21 cellular contexts compared by ENCODE assay signal in genomic region chr7:47454961-47455871, GRCh38.
DNase-seq lines count a peak whose midpoint lies in the region; ATAC-seq, FAIRE-seq and TF ChIP-seq lines count a peak whose summit lies in the region.
"Had no signal": no experiment of that assay in that cellular context is flagged by ENCODE, and none has a peak within 500 bp of the region (broad histone marks: within the 10 kb centered on the region; RNA-seq: fewer than 3 reads in every experiment).

No MANE protein-coding gene starts in this region.

- BruUV-seq in HepG2 (replicated peaks; lab: Mats Ljungman, UMichigan), result no TSS peak

- TF ChIP-seq RAD21 in HepG2 (CRISPR knock-in tag; IDR thresholded peaks at IDR 0.05), result no peak

- FAIRE-seq in HepG2 (lab: Jason Lieb, UNC), result no peak
- FAIRE-seq: A549 had no signal

- no peak overlapping the region for H3K4me2 ChIP-seq in HepG2 (ENCODE audit: low read depth, low read length)

- TF ChIP-seq EP300 in HepG2 (IDR thresholded peaks at IDR 0.05; ENCODE audit: low read depth in 2 of 2, low read length in 2 of 2) (no peak), HepG2 (CRISPR knock-in tag; IDR thresholded peaks at IDR 0.05; ENCODE audit: borderline replicate concordance) (no peak)

- ATAC-seq in HepG2 (no peak), psoas muscle (no peak), HG02973 (IDR thresholded peaks at IDR 0.05; ENCODE audit: unreplicated experiment) (no peak)
- ATAC-seq: activated CD4-positive, alpha-beta T cell treated with anti-CD3 and anti-CD28 coated beads for 36 hours had no signal

- no peak for TF ChIP-seq POLR2A in HepG2 (IDR thresholded peaks at IDR 0.05; ENCODE audit: insufficient read depth in 1 of 2, low read depth in 2 of 2, low read length in 2 of 2)
- no peak for TF ChIP-seq POLR2A in erythroblast (IDR thresholded peaks at IDR 0.05; ENCODE audit: low read length)

- no peak overlapping the region for H3K9ac ChIP-seq in HepG2 (ENCODE audit: insufficient read depth, low read depth, low read length)

- CTCF ChIA-PET in HepG2 (lab: Yijun Ruan, JAX; ENCODE audit: low intra/inter-chr PET ratio, low total read pairs), result no interaction called here

- no peak for TF ChIP-seq CTCF in right atrium auricular region (IDR thresholded peaks at IDR 0.05)
- no peak for TF ChIP-seq CTCF in HepG2 (CRISPR knock-in tag; IDR thresholded peaks at IDR 0.05)
- no peak for TF ChIP-seq CTCF in psoas muscle (IDR thresholded peaks at IDR 0.05)

- H2AFZ ChIP-seq in HepG2 (ENCODE audit: low read length), result no peak overlapping the region

- peaks cover 89% of the 10 kb centered on the region for H3K79me2 ChIP-seq in HepG2 (ENCODE audit: insufficient read depth, low read length)

- in situ Hi-C loops in HepG2 (cut with HindIII; ENCODE audit: extremely low pct_ligation_motif_present, low pct_unique_long_range_greater_than_20kb), result no loop called here

- peaks cover 68% of the 10 kb centered on the region for H4K20me1 ChIP-seq in HepG2 (ENCODE audit: insufficient read depth, low read length)

- WGBS in HepG2 (ENCODE audit: low lambda C conversion rate), result 95% methylated on average over 6 of the region's 8 CpGs
- WGBS in psoas muscle, 3 donors, result 85 to 97% (median 93%) methylated on average over 8 of the region's 8 CpGs

- H3K27ac ChIP-seq in right atrium auricular region (peak overlapping the region; percentile 83 to 87), HepG2 (ENCODE audit: extremely low read length, insufficient read depth, low read length) (no peak overlapping the region), psoas muscle (peak overlapping the region; percentile 94)
- H3K27ac ChIP-seq: neutrophil had no signal

- H3K9me3 ChIP-seq in right atrium auricular region, result no peaks in the 10 kb centered on the region
- no peaks in the 10 kb centered on the region for H3K9me3 ChIP-seq in HepG2 (ENCODE audit: low read length)
- no peaks in the 10 kb centered on the region for H3K9me3 ChIP-seq in psoas muscle
- H3K9me3 ChIP-seq: A549, esophagus squamous epithelium, neutrophil, SK-N-SH had no signal

- intact Hi-C loops in cardiac septum (cut with DNase I) (loop anchor here (5.0 kb wide), 1 partner anchor 117 kb away; no protein-coding TSS in a partner anchor), HepG2 (cut with micrococcal nuclease; ENCODE audit: unreplicated experiment) (no loop called here), psoas muscle (cut with DNase I) (no loop called here)

- H3K36me3 ChIP-seq in right atrium auricular region, result no peaks in the 10 kb centered on the region
- peaks cover 16 to 41% of the 10 kb centered on the region in 2 experiments; a peak in 4 of 5 replicates for H3K36me3 ChIP-seq in HepG2 (replicated peaks in 1 of 2; ENCODE audit: control insufficient read depth in 1 of 2, insufficient read depth in 2 of 2, low read length in 2 of 2)
- H3K36me3 ChIP-seq in psoas muscle (ENCODE audit: insufficient read depth in 1 of 2, low read depth in 1 of 2), result no peaks in the 10 kb centered on the region
- H3K36me3 ChIP-seq: esophagus squamous epithelium, neutrophil had no signal

- DNase-seq in right atrium auricular region (ENCODE audit: low spot score), result no peak
- no peak for DNase-seq in cardiac septum (ENCODE audit: low spot score)
- no peak for DNase-seq in HepG2 (ENCODE audit: low spot score)
- no peak for DNase-seq in psoas muscle
- DNase-seq in medulla oblongata (ENCODE audit: extremely low spot score), result no peak
- DNase-seq in NK-92 (lab: John Stamatoyannopoulos, UW; ENCODE audit: unreplicated experiment), result no peak
- no peak for DNase-seq in erythroblast (lab: John Stamatoyannopoulos, UW)
- DNase-seq: activated CD4-positive, alpha-beta T cell treated with anti-CD3 and anti-CD28 coated beads for 36 hours; activated naive CD4-positive, alpha-beta T cell treated with anti-CD3 and anti-CD28 coated beads, Interleukin-2, amount 10 ng/mL, durations not matched to agents 7 days and 5 days; CD4-positive, alpha-beta memory T cell; DMS79; esophagus squamous epithelium; GOT3; head of caudate nucleus; immature natural killer cell; NCI-H187 treated with DMSO at 0.1 percent for 48 hours; SK-N-SH; stimulated activated CD4-positive, alpha-beta T cell treated with anti-CD3 and anti-CD28 coated beads, Interleukin-4, amount 100 ng/mL, for 4 hours had no signal

- POLR2A ChIA-PET in HepG2 (lab: Yijun Ruan, JAX), result interaction anchor here (1.0 to 2.1 kb wide), 2 partner anchors 15 to 20 kb away, joined by 4 to 5 read pairs; no protein-coding TSS in a partner anchor

- H3K4me3 ChIP-seq in right atrium auricular region (no peak overlapping the region), HepG2 (replicated peaks in 1 of 3; ENCODE audit: insufficient read depth in 1 of 3, low read depth in 2 of 3, low read length in 3 of 3) (no peak overlapping the region), psoas muscle (no peak overlapping the region)
- H3K4me3 ChIP-seq: A549, esophagus squamous epithelium had no signal

- H3K4me1 ChIP-seq in right atrium auricular region (peaks cover 0 to 50% of the 10 kb centered on the region in 2 donors), HepG2 (ENCODE audit: insufficient read depth, low read length) (peaks cover 40% of the 10 kb centered on the region), psoas muscle (peaks cover 44% of the 10 kb centered on the region)

- H3K27me3 ChIP-seq in right atrium auricular region, result no peaks in the 10 kb centered on the region
- no peaks in the 10 kb centered on the region for H3K27me3 ChIP-seq in HepG2 (ENCODE audit: control insufficient read depth in 1 of 2, insufficient read depth in 2 of 2, low read length in 2 of 2)
- no peaks in the 10 kb centered on the region for H3K27me3 ChIP-seq in psoas muscle (ENCODE audit: insufficient read depth in 3 of 3, low read length in 2 of 3)
- H3K27me3 ChIP-seq: neutrophil had no signal

TF ChIP-seq in HepG2, 621 proteins besides CTCF, POLR2A, EP300 and RAD21 (continues in another document):
- peak; percentile 31 for TF ChIP-seq RBM22 (optimal IDR thresholded peaks at IDR 0.05; ENCODE audit: low read length)
- TF ChIP-seq, protein P1, sequence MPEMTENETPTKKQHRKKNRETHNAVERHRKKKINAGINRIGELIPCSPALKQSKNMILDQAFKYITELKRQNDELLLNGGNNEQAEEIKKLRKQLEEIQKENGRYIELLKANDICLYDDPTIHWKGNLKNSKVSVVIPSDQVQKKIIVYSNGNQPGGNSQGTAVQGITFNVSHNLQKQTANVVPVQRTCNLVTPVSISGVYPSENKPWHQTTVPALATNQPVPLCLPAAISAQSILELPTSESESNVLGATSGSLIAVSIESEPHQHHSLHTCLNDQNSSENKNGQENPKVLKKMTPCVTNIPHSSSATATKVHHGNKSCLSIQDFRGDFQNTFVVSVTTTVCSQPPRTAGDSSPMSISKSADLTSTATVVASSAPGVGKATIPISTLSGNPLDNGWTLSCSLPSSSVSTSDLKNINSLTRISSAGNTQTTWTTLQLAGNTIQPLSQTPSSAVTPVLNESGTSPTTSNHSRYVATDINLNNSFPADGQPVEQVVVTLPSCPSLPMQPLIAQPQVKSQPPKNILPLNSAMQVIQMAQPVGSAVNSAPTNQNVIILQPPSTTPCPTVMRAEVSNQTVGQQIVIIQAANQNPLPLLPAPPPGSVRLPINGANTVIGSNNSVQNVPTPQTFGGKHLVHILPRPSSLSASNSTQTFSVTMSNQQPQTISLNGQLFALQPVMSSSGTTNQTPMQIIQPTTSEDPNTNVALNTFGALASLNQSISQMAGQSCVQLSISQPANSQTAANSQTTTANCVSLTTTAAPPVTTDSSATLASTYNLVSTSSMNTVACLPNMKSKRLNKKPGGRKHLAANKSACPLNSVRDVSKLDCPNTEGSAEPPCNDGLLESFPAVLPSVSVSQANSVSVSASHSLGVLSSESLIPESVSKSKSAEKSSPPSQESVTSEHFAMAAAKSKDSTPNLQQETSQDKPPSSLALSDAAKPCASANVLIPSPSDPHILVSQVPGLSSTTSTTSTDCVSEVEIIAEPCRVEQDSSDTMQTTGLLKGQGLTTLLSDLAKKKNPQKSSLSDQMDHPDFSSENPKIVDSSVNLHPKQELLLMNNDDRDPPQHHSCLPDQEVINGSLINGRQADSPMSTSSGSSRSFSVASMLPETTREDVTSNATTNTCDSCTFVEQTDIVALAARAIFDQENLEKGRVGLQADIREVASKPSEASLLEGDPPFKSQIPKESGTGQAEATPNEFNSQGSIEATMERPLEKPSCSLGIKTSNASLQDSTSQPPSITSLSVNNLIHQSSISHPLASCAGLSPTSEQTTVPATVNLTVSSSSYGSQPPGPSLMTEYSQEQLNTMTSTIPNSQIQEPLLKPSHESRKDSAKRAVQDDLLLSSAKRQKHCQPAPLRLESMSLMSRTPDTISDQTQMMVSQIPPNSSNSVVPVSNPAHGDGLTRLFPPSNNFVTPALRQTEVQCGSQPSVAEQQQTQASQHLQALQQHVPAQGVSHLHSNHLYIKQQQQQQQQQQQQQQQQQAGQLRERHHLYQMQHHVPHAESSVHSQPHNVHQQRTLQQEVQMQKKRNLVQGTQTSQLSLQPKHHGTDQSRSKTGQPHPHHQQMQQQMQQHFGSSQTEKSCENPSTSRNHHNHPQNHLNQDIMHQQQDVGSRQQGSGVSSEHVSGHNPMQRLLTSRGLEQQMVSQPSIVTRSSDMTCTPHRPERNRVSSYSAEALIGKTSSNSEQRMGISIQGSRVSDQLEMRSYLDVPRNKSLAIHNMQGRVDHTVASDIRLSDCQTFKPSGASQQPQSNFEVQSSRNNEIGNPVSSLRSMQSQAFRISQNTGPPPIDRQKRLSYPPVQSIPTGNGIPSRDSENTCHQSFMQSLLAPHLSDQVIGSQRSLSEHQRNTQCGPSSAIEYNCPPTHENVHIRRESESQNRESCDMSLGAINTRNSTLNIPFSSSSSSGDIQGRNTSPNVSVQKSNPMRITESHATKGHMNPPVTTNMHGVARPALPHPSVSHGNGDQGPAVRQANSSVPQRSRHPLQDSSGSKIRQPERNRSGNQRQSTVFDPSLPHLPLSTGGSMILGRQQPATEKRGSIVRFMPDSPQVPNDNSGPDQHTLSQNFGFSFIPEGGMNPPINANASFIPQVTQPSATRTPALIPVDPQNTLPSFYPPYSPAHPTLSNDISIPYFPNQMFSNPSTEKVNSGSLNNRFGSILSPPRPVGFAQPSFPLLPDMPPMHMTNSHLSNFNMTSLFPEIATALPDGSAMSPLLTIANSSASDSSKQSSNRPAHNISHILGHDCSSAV (CRISPR knock-in tag; IDR thresholded peaks at IDR 0.05; ENCODE audit: borderline replicate concordance), result no peak
